Comparison of ENCODE assay signal across 16 cellular contexts in the genomic region with DNA sequence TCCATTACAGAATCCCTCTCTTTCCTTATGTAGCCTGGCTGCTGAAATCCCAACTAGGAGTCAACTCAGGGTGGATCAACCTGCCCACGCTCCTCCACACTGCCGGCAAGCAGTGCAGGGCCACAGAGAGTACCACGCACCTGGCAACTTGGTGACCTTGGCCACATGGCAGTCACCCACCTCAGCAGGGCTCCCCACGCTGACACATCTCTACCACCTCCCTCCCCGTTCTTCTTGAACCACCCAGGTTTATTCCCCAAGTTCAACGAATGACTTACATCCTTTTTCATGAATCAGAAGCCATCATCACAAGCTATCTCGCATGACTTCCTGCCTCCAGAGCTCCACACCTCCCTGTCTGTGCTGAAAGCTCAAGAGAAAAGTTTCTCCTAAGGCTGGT.
A peak's percentile ranks its signal among the peaks of the same experiment; 100 is the strongest.
DNase-seq lines count a peak whose midpoint lies in the region; ATAC-seq and TF ChIP-seq lines count a peak whose summit lies in the region.
"Had no signal": no experiment of that assay in that cellular context is flagged by ENCODE, and none has a peak within 500 bp of the region (broad histone marks: within the 10 kb centered on the region; RNA-seq: fewer than 3 reads in every experiment).

No MANE protein-coding gene starts in this region.

- ATAC-seq in HG02870 (IDR thresholded peaks at IDR 0.05; ENCODE audit: unreplicated experiment): no peak
- ATAC-seq: CD8-positive, alpha-beta T cell had no signal

- H3K36me3 Mint-ChIP-seq in chondrocyte (ENCODE audit: low read depth): no peaks in the 10 kb centered on the region
- no peaks in the 10 kb centered on the region for H3K36me3 Mint-ChIP-seq in immature natural killer cell
- H3K36me3 Mint-ChIP-seq: CD4-positive, CD25-positive, alpha-beta regulatory T cell; CD8-positive, alpha-beta T cell had no signal

- no peak for TF ChIP-seq POLR2A in ovary (IDR thresholded peaks at IDR 0.05)

- no peaks in the 10 kb centered on the region for H3K9me3 ChIP-seq in ovary
- H3K9me3 ChIP-seq: BLaER1, Caco-2 had no signal

- H3K9me3 Mint-ChIP-seq in chondrocyte (ENCODE audit: low read depth) (peaks cover 7% of the 10 kb centered on the region), immature natural killer cell (no peaks in the 10 kb centered on the region)
- H3K9me3 Mint-ChIP-seq: CD8-positive, alpha-beta T cell had no signal

- H3K4me1 Mint-ChIP-seq in chondrocyte (ENCODE audit: low read depth) (no peaks in the 10 kb centered on the region), immature natural killer cell (no peaks in the 10 kb centered on the region)
- H3K4me1 Mint-ChIP-seq: B cell; CD4-positive, CD25-positive, alpha-beta regulatory T cell had no signal

- H3K27me3 ChIP-seq in ovary: no peaks in the 10 kb centered on the region
- H3K27me3 ChIP-seq: BLaER1 had no signal

- no peak for TF ChIP-seq EP300 in ovary (IDR thresholded peaks at IDR 0.05)

- H3K4me3 ChIP-seq in ovary: no peak overlapping the region
- H3K4me3 ChIP-seq: BLaER1 had no signal

- no peak overlapping the region for H3K27ac ChIP-seq in ovary
- H3K27ac ChIP-seq: BLaER1, C4-2B had no signal

- WGBS in ovary, 3 donors: 78 to 85% (median 81%) methylated on average over 7 of the region's 7 CpGs

- H3K27me3 Mint-ChIP-seq in chondrocyte (ENCODE audit: low read depth) (peaks cover 24% of the 10 kb centered on the region), immature natural killer cell (ENCODE audit: low read depth in 3 of 3) (peaks cover 0 to 3% (median 1%) of the 10 kb centered on the region in 3 donors)
- H3K27me3 Mint-ChIP-seq: CD4-positive, CD25-positive, alpha-beta regulatory T cell had no signal

- TF ChIP-seq CTCF in chondrocyte (IDR thresholded peaks at IDR 0.05) (no peak), ovary (IDR thresholded peaks at IDR 0.05) (no peak)

- intact Hi-C loops in ovary (cut with DNase I): no loop called here

- no peaks in the 10 kb centered on the region for H3K4me1 ChIP-seq in ovary (ENCODE audit: insufficient read depth)
- H3K4me1 ChIP-seq: BLaER1, Caco-2 had no signal

- no peaks in the 10 kb centered on the region for H3K36me3 ChIP-seq in ovary
- H3K36me3 ChIP-seq: BLaER1 had no signal

- H3K4me3 Mint-ChIP-seq in chondrocyte (ENCODE audit: unreplicated experiment) (no peak overlapping the region), immature natural killer cell (no peak overlapping the region)
- H3K4me3 Mint-ChIP-seq: B cell; CD4-positive, CD25-positive, alpha-beta regulatory T cell; CD8-positive, alpha-beta T cell had no signal

- no peak overlapping the region for H3K27ac Mint-ChIP-seq in chondrocyte (ENCODE audit: unreplicated experiment)
- no peak overlapping the region for H3K27ac Mint-ChIP-seq in immature natural killer cell
- H3K27ac Mint-ChIP-seq: B cell; CD8-positive, alpha-beta T cell had no signal

- DNase-seq in A172 (ENCODE audit: low spot score) (peak; percentile 29), HT1080 (ENCODE audit: low read depth) (peak; percentile 70), chondrocyte (ENCODE audit: low spot score) (peak; percentile 59), immature natural killer cell (no peak), ovary (no peak)
- DNase-seq: Caco-2; CD4-positive, CD25-positive, alpha-beta regulatory T cell; CD8-positive, alpha-beta T cell; DMS153; DND-41; H7; HCEC 1CT had no signal

Comparison
In these comparisons a context has a peak if more than half of its experiments do, and no peak if none do; other contexts are left out.
1. DNase-seq: peak in A172 (single experiment), HT1080 (single experiment) and chondrocyte (single experiment); none in immature natural killer cell (0 of 3) and ovary (0 of 5).